In genomic region chr9:130940693-130941576, GRCh38 we compare ENCODE assay signal across 8 cellular contexts. TPM values are rescaled to one million over a fixed set of nuclear protein-coding genes. Genes with fewer than 3 reads are reported as not detected.
DNase-seq lines count a peak whose midpoint lies in the region; ATAC-seq and TF ChIP-seq lines count a peak whose summit lies in the region.

No MANE protein-coding gene starts in this region.

- H3K4me3 Mint-ChIP-seq in activated T-helper 17 cell treated with anti-CD3 and anti-CD28 coated beads, Interleukin-2, amount 50 U/mL, for 72 hours: peak overlapping the region; percentile 10

- H4K20me1 ChIP-seq in OCI-LY3 (ENCODE audit: insufficient read depth, low read length): no peaks in the 10 kb centered on the region

- TF ChIP-seq CTCF in OCI-LY3 (IDR thresholded peaks at IDR 0.05; ENCODE audit: low read depth, low read length) (peak; percentile 84), parathyroid adenoma (IDR thresholded peaks at IDR 0.05) (peak; percentile 68), upper lobe of right lung (IDR thresholded peaks at IDR 0.05) (peak; percentile 77)

- H3K4me1 ChIP-seq in OCI-LY3 (ENCODE audit: low read length) (peaks cover 8% of the 10 kb centered on the region), parathyroid adenoma (no peaks in the 10 kb centered on the region), upper lobe of right lung (peaks cover 17% of the 10 kb centered on the region)

- H3K9me3 ChIP-seq in OCI-LY3 (ENCODE audit: insufficient read depth, low read length): no peaks in the 10 kb centered on the region
- no peaks in the 10 kb centered on the region for H3K9me3 ChIP-seq in parathyroid adenoma (ENCODE audit: control insufficient read depth, low read length)
- no peaks in the 10 kb centered on the region for H3K9me3 ChIP-seq in upper lobe of right lung

- H3K4me3 ChIP-seq in OCI-LY3 (ENCODE audit: low read length) (peak overlapping the region; percentile 27), parathyroid adenoma (ENCODE audit: low read depth, low read length) (peak overlapping the region; percentile 40), upper lobe of right lung (no peak overlapping the region)

- no peaks in the 10 kb centered on the region for H3K9me3 Mint-ChIP-seq in activated T-helper 17 cell treated with anti-CD3 and anti-CD28 coated beads, Interleukin-2, amount 50 U/mL, for 72 hours

- H3K9ac ChIP-seq in OCI-LY3 (ENCODE audit: low read length) (no peak overlapping the region), parathyroid adenoma (no peak overlapping the region)

- H3K36me3 Mint-ChIP-seq in activated T-helper 17 cell treated with anti-CD3 and anti-CD28 coated beads, Interleukin-2, amount 50 U/mL, for 72 hours (ENCODE audit: low read depth): no peaks in the 10 kb centered on the region

- no peaks in the 10 kb centered on the region for H3K79me2 ChIP-seq in OCI-LY3 (ENCODE audit: low read length)
- no peaks in the 10 kb centered on the region for H3K79me2 ChIP-seq in parathyroid adenoma

- H3K27ac Mint-ChIP-seq in activated T-helper 17 cell treated with anti-CD3 and anti-CD28 coated beads, Interleukin-2, amount 50 U/mL, for 72 hours: no peak overlapping the region

- H3K4me1 Mint-ChIP-seq in activated T-helper 17 cell treated with anti-CD3 and anti-CD28 coated beads, Interleukin-2, amount 50 U/mL, for 72 hours: no peaks in the 10 kb centered on the region

- peaks cover 41% of the 10 kb centered on the region for H3K27me3 Mint-ChIP-seq in activated T-helper 17 cell treated with anti-CD3 and anti-CD28 coated beads, Interleukin-2, amount 50 U/mL, for 72 hours

- H2AFZ ChIP-seq in OCI-LY3 (ENCODE audit: low read depth, low read length) (no peak overlapping the region), parathyroid adenoma (no peak overlapping the region)

- ATAC-seq in HG03280 (IDR thresholded peaks at IDR 0.05; ENCODE audit: unreplicated experiment) (peak; percentile 46), upper lobe of right lung (peak; percentile 90)
- ATAC-seq in activated T-helper 17 cell treated with anti-CD3 and anti-CD28 coated beads, Interleukin-2, amount 50 U/mL, for 72 hours (replicated peaks): peak; percentile 89

- H3K4me2 ChIP-seq in OCI-LY3 (ENCODE audit: low read length) (peak overlapping the region; percentile 34), parathyroid adenoma (ENCODE audit: low read length) (peak overlapping the region; percentile 86)

- DNase-seq in COLO668 (lab: John Stamatoyannopoulos, UW; ENCODE audit: unreplicated experiment): peak; percentile 92
- peak; percentile 81 for DNase-seq in germinal center (ENCODE audit: low spot score)
- DNase-seq in upper lobe of right lung: peak; percentile 90
- DNase-seq in AG08396 (ENCODE audit: low spot score): no peak

- H3K36me3 ChIP-seq in OCI-LY3 (replicated peaks; ENCODE audit: low read depth, low read length) (no peaks in the 10 kb centered on the region), parathyroid adenoma (ENCODE audit: control insufficient read depth, insufficient read depth, low read length) (no peaks in the 10 kb centered on the region), upper lobe of right lung (no peaks in the 10 kb centered on the region)

- intact Hi-C loops in upper lobe of right lung (cut with DNase I): no loop called here

- H3K27ac ChIP-seq in OCI-LY3 (ENCODE audit: low read length) (no peak overlapping the region), parathyroid adenoma (peak overlapping the region; percentile 42), upper lobe of right lung (no peak overlapping the region)

- H3K27me3 ChIP-seq in OCI-LY3 (ENCODE audit: low read depth, low read length) (peaks cover 33% of the 10 kb centered on the region), parathyroid adenoma (ENCODE audit: control insufficient read depth, insufficient read depth, low read length) (no peaks in the 10 kb centered on the region), upper lobe of right lung (peaks cover 69% of the 10 kb centered on the region)

RNA-seq across cellular contexts. Expression of gene FIBCD1, which starts 1.9 kb away (rescaled TPM):
- total RNA-seq in activated T-helper 17 cell treated with anti-CD3 and anti-CD28 coated beads, Interleukin-2, amount 50 U/mL, for 72 hours: not detected
- total RNA-seq in upper lobe of right lung: 2.7 TPM

RNA-seq across cellular contexts. Expression of gene QRFP, which starts 44.3 kb away (rescaled TPM):
- total RNA-seq in activated T-helper 17 cell treated with anti-CD3 and anti-CD28 coated beads, Interleukin-2, amount 50 U/mL, for 72 hours: not detected
- not detected for total RNA-seq in upper lobe of right lung
